ENCODE assay signal across 1 cellular context in the genomic region with DNA sequence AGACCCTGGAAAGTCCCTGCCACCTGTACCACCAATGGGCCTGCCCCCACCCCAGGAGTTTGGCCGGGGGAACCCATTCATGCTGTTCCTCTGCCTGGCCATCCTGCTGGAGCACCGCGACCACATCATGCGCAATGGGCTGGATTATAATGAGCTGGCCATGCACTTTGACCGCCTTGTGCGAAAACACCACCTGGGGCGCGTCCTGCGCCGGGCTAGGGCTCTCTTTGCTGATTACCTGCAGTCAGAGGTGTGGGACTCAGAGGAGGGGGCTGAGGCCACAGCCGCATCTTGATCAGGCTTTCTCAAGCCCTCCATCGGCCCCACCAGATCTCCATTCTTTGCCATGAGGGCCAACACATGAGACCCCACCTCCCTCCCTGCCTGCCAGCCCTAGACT.
TF ChIP-seq lines count a peak whose summit lies in the region.

No MANE protein-coding gene starts in this region.

TF ChIP-seq in endothelial cell of umbilical vein, 7 proteins besides CTCF, POLR2A, EP300 and RAD21:
- TF ChIP-seq FOS (IDR thresholded peaks at IDR 0.05; ENCODE audit: borderline replicate concordance, insufficient read depth, low read length) (no peak), MYC (IDR thresholded peaks at IDR 0.05; ENCODE audit: low read depth, low read length) (no peak), GATA2 (IDR thresholded peaks at IDR 0.05; ENCODE audit: insufficient read depth, insufficient read length, low read depth, low read length) (no peak), POLR2AphosphoS5 (IDR thresholded peaks at IDR 0.05; ENCODE audit: insufficient read depth, low read depth, low read length) (no peak), EZH2 (IDR thresholded peaks at IDR 0.05; ENCODE audit: borderline replicate concordance, low read depth, low read length, severe bottlenecking) (no peak), JUN (IDR thresholded peaks at IDR 0.05; ENCODE audit: borderline replicate concordance, insufficient read depth, insufficient read length, low read depth) (no peak)
